Comparison of ENCODE assay signal across 13 cellular contexts in the genomic region with DNA sequence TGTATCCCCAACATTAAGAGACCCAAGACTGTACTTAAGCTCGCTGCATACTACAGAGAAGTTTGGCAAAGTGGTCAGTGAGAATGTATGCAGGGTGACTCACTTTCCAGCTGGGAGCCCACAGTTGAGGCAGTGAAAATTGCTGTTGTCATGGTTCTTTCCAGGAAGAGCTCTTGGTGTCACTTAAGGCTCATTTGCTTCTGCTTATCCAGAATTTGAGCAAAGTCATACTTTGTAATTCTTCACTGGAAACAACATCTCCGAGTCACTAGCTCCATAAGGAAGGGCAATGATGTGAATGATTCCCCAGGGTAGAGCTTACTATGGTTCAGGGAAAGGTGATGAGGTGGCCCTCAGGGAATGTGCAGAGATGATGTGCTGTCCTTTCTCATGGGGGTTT.
DNase-seq lines count a peak whose midpoint lies in the region; ATAC-seq, FAIRE-seq and TF ChIP-seq lines count a peak whose summit lies in the region.
"Had no signal": no experiment of that assay in that cellular context is flagged by ENCODE, and none has a peak within 500 bp of the region (broad histone marks: within the 10 kb centered on the region; RNA-seq: fewer than 3 reads in every experiment).

No MANE protein-coding gene starts in this region.

- H3K4me1 ChIP-seq in RWPE2 (ENCODE audit: insufficient read depth, poor library complexity, severe bottlenecking) (no peaks in the 10 kb centered on the region), pancreas (no peaks in the 10 kb centered on the region)

- H3K27me3 ChIP-seq in RWPE2 (ENCODE audit: insufficient read depth, poor library complexity, severe bottlenecking): no peaks in the 10 kb centered on the region
- no peaks in the 10 kb centered on the region for H3K27me3 ChIP-seq in pancreas

- H3K27ac ChIP-seq in RWPE2 (ENCODE audit: poor library complexity, severe bottlenecking) (no peak overlapping the region), epithelial cell of prostate (no peak overlapping the region), pancreas (no peak overlapping the region)
- H3K27ac ChIP-seq: dorsolateral prefrontal cortex had no signal

- 63 to 67% methylated on average over 2 of the region's 2 CpGs for WGBS in pancreas, 2 donors

- TF ChIP-seq CTCF in RWPE2 (IDR thresholded peaks at IDR 0.05; ENCODE audit: poor library complexity, severe bottlenecking) (no peak), pancreas (IDR thresholded peaks at IDR 0.05) (no peak)

- H3K36me3 ChIP-seq in RWPE2 (ENCODE audit: low read depth): no peaks in the 10 kb centered on the region
- no peaks in the 10 kb centered on the region for H3K36me3 ChIP-seq in pancreas

- H3K9me3 ChIP-seq in RWPE2 (ENCODE audit: severe bottlenecking): no peaks in the 10 kb centered on the region
- no peaks in the 10 kb centered on the region for H3K9me3 ChIP-seq in pancreas

- TF ChIP-seq POLR2A in GM12892 (IDR thresholded peaks at IDR 0.05; ENCODE audit: low read depth, low read length): no peak

- peak; percentile 61; the same call in 2 of the 3 replicates for ATAC-seq in RWPE2 (ENCODE audit: low read depth)
- no peak for ATAC-seq in pancreas

- DNase-seq in H4 (ENCODE audit: low spot score) (peak; percentile 64), RWPE2 (ENCODE audit: low spot score) (no peak), epithelial cell of prostate (ENCODE audit: low read depth, low spot score) (peak; percentile 31), skeletal muscle cell (ENCODE audit: low read depth) (peak; percentile 88), T-helper 2 cell (no peak), COLO829 (ENCODE audit: low spot score) (no peak), GM12892 (ENCODE audit: insufficient read length) (no peak), pancreas (no peak)
- DNase-seq: activated effector memory CD4-positive, alpha-beta T cell treated with Interleukin-2 at 50 U/mL for 16 hours; dorsolateral prefrontal cortex; NCI-H1092 treated with DMSO at 0.1 percent for 48 hours; nephron progenitor cell had no signal

- no peak overlapping the region for H3K4me3 ChIP-seq in RWPE2 (ENCODE audit: severe bottlenecking)
- no peak overlapping the region for H3K4me3 ChIP-seq in skeletal muscle cell (ENCODE audit: low read depth, low read length)
- H3K4me3 ChIP-seq in pancreas: no peak overlapping the region
- H3K4me3 ChIP-seq: dorsolateral prefrontal cortex had no signal

- intact Hi-C loops in pancreas (cut with DNase I): no loop called here

- FAIRE-seq in GM12892 (lab: Jason Lieb, UNC) (no peak), pancreas (lab: Jason Lieb, UNC) (no peak)
- FAIRE-seq: H1 had no signal

Comparison
In these comparisons a context has a peak if more than half of its experiments do, and no peak if none do; other contexts are left out.
1. DNase-seq: peak in H4 (single experiment), epithelial cell of prostate (single experiment) and skeletal muscle cell (single experiment); none in RWPE2 (single experiment), T-helper 2 cell (0 of 5), COLO829 (single experiment), GM12892 (single experiment) and pancreas (0 of 6).